In the genomic region with DNA sequence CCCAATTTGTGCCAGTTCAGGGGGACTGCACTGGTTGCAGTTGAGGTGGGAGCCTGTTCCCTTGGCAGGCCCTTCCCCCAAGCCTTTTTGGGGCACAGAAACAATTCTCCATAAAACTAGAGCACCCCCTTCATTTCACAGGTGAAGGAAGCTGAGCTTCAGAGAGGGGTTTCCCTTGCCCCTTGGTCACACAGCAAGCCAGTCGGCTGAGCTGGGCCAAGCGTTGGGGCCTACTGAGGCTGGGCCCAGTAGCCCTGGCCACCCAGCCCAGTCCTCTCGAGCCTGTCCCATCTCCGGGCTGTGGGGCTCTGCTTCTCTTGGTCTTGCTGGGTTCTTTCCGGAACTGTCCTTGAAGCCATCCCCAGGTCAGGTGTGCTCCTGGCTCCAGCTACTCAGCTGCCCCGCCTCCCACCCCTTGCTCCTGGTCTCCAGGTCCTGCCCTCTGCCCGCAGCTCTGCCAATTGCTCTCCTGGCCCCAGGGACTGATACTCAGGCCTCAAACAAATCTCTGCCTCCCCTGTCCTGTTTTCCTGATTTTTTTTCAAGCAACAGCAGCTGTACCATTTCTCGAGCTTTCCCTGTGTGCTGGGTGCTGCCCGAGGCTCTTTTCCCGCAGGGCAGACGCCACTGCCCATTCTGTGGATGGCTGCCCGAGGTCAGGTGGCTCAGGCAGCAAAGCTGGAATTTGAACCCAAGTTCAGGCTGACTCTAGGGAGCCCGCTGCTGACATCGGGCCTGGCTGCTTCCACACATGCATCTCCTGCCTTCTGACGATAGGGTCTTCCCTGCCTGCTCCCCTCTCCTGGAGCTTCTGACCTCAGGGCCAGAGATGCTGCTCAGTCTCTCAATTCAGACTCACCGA, we compare ENCODE assay signal across 16 cellular contexts.
"Had no signal": no experiment of that assay in that cellular context is flagged by ENCODE, and none has a peak within 500 bp of the region (broad histone marks: within the 10 kb centered on the region; RNA-seq: fewer than 3 reads in every experiment).

No MANE protein-coding gene starts in this region.

- ATAC-seq: activated T-cell treated with anti-CD3 and anti-CD28 coated beads, Interleukin-2, amount 50 U/mL, for 4 hours; esophagus mucosa; gastrocnemius medialis; heart left ventricle; naive thymus-derived CD8-positive, alpha-beta T cell had no signal

- FAIRE-seq: TTC549 had no signal

- H3K27me3 ChIP-seq: ascending aorta had no signal

- DNase-seq: activated B cell treated with CpG ODN at 0.5 μM for 24 hours; activated CD4-positive, alpha-beta T cell treated with anti-CD3 and anti-CD28 coated beads, Interleukin-2, amount 10 ng/mL, durations not matched to agents 24 days and 14 days; activated CD8-positive, alpha-beta memory T cell treated with anti-CD3 and anti-CD28 coated beads, Interleukin-2, amount 50 U/mL, for 4 hours; activated naive CD4-positive, alpha-beta T cell treated with anti-CD3 and anti-CD28 coated beads, Interleukin-2, amount 50 U/mL, for 16 hours; activated T-cell treated with anti-CD3 and anti-CD28 coated beads, Interleukin-2, amount 50 U/mL, for 4 hours; cortex of kidney; effector CD4-positive, alpha-beta T cell; gastrocnemius medialis; heart left ventricle; immature natural killer cell; mesendoderm; naive thymus-derived CD8-positive, alpha-beta T cell; nucleus accumbens had no signal

- H3K36me3 ChIP-seq: ascending aorta, gastrocnemius medialis, heart left ventricle had no signal

- H3K4me1 ChIP-seq: ascending aorta, gastrocnemius medialis, heart left ventricle had no signal

- H3K27ac ChIP-seq: ascending aorta, gastrocnemius medialis, heart left ventricle had no signal

- H3K9me3 ChIP-seq: ascending aorta, gastrocnemius medialis, heart left ventricle had no signal

- H3K4me3 ChIP-seq: ascending aorta, gastrocnemius medialis, heart left ventricle had no signal
